32 cellular contexts compared by ENCODE assay signal in the genomic region with DNA sequence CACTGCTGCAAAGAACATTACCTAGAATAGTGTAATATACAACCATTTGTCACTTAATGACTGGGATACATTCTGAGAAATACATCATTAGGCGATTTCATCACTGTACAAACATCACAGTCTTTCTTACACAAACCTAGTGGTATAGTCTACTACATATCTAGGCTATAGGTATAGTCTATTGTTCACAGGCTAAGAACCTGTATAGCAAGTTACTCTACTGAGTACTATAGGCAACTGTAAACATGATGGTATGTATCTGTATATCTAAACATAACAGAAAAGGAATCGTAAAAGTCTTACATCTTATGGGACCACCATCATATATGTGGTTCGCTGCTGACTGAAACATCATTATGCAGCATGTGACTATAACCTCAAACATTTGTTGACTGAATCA. TPM values are rescaled to one million over a fixed set of nuclear protein-coding genes. Genes with fewer than 3 reads are reported as not detected.
DNase-seq lines count a peak whose midpoint lies in the region; ATAC-seq, FAIRE-seq and TF ChIP-seq lines count a peak whose summit lies in the region.
"Had no signal": no experiment of that assay in that cellular context is flagged by ENCODE, and none has a peak within 500 bp of the region (broad histone marks: within the 10 kb centered on the region; RNA-seq: fewer than 3 reads in every experiment).

No MANE protein-coding gene starts in this region.

- H2AK5ac ChIP-seq in trophoblast cell (ENCODE audit: low read length): no peak overlapping the region

- peaks cover 29% of the 10 kb centered on the region for H3K36me3 Mint-ChIP-seq in HFFc6 (ENCODE audit: low read depth)

- H3K79me1 ChIP-seq in trophoblast cell (ENCODE audit: low read length): peaks cover 3% of the 10 kb centered on the region

- peak overlapping the region; percentile 5 for H3K27ac Mint-ChIP-seq in HFFc6
- H3K27ac Mint-ChIP-seq: H9 had no signal

- no peak overlapping the region for H3K18ac ChIP-seq in trophoblast cell (ENCODE audit: low read length)

- no peak for TF ChIP-seq EP300 in GM12878 (IDR thresholded peaks at IDR 0.05; ENCODE audit: borderline replicate concordance in 1 of 2, control insufficient read depth in 1 of 2, low read depth in 2 of 2, low read length in 2 of 2)

- SMC1A ChIA-PET in GM12878 (lab: Charles Lee; ENCODE audit: uncharacterized antibody, unreplicated experiment): interaction anchor here (1.3 kb wide), 1 partner anchor 17 kb away, joined by 6 read pairs; no protein-coding TSS in a partner anchor

- 96% methylated on average over 3 of the region's 3 CpGs for WGBS in GM12878 (ENCODE audit: insufficient coverage, insufficient replicate concordance, low lambda C conversion rate, missing lambda C conversion rate)
- WGBS in trophoblast cell (ENCODE audit: extremely low coverage, insufficient coverage, insufficient read length): no CpG with 5 or more reads among the region's 3 CpGs

- H3K9me3 ChIP-seq in GM12878 (replicated peaks; ENCODE audit: control insufficient read depth, insufficient read depth, low read length): no peaks in the 10 kb centered on the region
- H3K9me3 ChIP-seq in trophoblast cell (ENCODE audit: insufficient read depth, low read depth, low read length): no peaks in the 10 kb centered on the region
- H3K9me3 ChIP-seq: esophagus squamous epithelium, gastrocnemius medialis, spleen had no signal

- H3K4me3 ChIP-seq in GM12878: no peak overlapping the region
- H3K4me3 ChIP-seq in trophoblast cell (ENCODE audit: low read depth, low read length): no peak overlapping the region
- H3K4me3 ChIP-seq: coronary artery, esophagus squamous epithelium, gastrocnemius medialis, hepatocyte, spleen had no signal

- H3K9me3 Mint-ChIP-seq in HFFc6: no peaks in the 10 kb centered on the region
- H3K9me3 Mint-ChIP-seq: activated CD4-positive, alpha-beta T cell treated with anti-CD3 and anti-CD28 coated beads, Interleukin-2, amount 10 ng/mL, durations not matched to agents 24 days and 14 days; CD14-positive monocyte; H9; neural crest cell had no signal

- H3K23ac ChIP-seq in trophoblast cell (ENCODE audit: low read length): no peak overlapping the region

- H3K4me1 ChIP-seq in GM12878 (ENCODE audit: control insufficient read depth, insufficient read depth, low read length) (peaks cover 20% of the 10 kb centered on the region), trophoblast cell (ENCODE audit: control insufficient read depth in 1 of 2, insufficient read depth in 2 of 2, low read length in 2 of 2) (peaks cover 7 to 8% of the 10 kb centered on the region in 2 experiments)

- no peak overlapping the region for H2BK120ac ChIP-seq in trophoblast cell (ENCODE audit: insufficient read depth, low read length, poor library complexity)

- H4K20me1 ChIP-seq in GM12878 (ENCODE audit: control insufficient read depth, insufficient read depth): no peaks in the 10 kb centered on the region; the same call in 1 of the 2 replicates

- H3K4me2 ChIP-seq in GM12878 (ENCODE audit: control insufficient read depth, insufficient read depth) (no peak overlapping the region; the same call in 1 of the 2 replicates), trophoblast cell (ENCODE audit: low read length) (no peak overlapping the region)
- H3K4me2 ChIP-seq: hepatocyte, KMS-11 had no signal

- H2AFZ ChIP-seq in GM12878 (ENCODE audit: control insufficient read depth, low read depth, low read length): no peak overlapping the region
- H2AFZ ChIP-seq in trophoblast cell (ENCODE audit: insufficient read depth, low read length, poor library complexity): no peak overlapping the region
- H2AFZ ChIP-seq: hepatocyte had no signal

- no peaks in the 10 kb centered on the region for H3K27me3 Mint-ChIP-seq in HFFc6 (ENCODE audit: insufficient read depth)
- H3K27me3 Mint-ChIP-seq: activated CD4-positive, alpha-beta T cell treated with anti-CD3 and anti-CD28 coated beads, Interleukin-2, amount 10 ng/mL, durations not matched to agents 24 days and 14 days had no signal

- H3K9ac ChIP-seq in GM12878 (ENCODE audit: control insufficient read depth, insufficient read depth, low read length): no peak overlapping the region
- H3K9ac ChIP-seq in trophoblast cell (ENCODE audit: low read length): no peak overlapping the region
- H3K9ac ChIP-seq: KMS-11 had no signal

- intact Hi-C loops in GM12878 (cut with micrococcal nuclease; ENCODE audit: unreplicated experiment): no loop called here

- CTCF ChIA-PET in GM12878 (lab: Yijun Ruan, JAX): interaction anchor here (1.5 kb wide), 1 partner anchor 11 kb away, joined by 4 read pairs; no protein-coding TSS in a partner anchor

- H4K91ac ChIP-seq in trophoblast cell (ENCODE audit: low read depth, low read length): no peak overlapping the region

- no peak overlapping the region for H3K27ac ChIP-seq in GM12878 (ENCODE audit: control insufficient read depth, insufficient read depth)
- peak overlapping the region; percentile 19 for H3K27ac ChIP-seq in trophoblast cell (ENCODE audit: low read depth, low read length)
- H3K27ac ChIP-seq: 22Rv1, coronary artery, esophagus squamous epithelium, gastrocnemius medialis, hepatocyte, KMS-11, spleen had no signal

- RAD21 ChIA-PET in GM12878 (lab: Charles Lee; ENCODE audit: unreplicated experiment): no interaction called here

- no peak overlapping the region for H2BK5ac ChIP-seq in trophoblast cell (ENCODE audit: low read depth, low read length, poor library complexity)

- no peak for TF ChIP-seq POLR2A in GM12878 (IDR thresholded peaks at IDR 0.05; ENCODE audit: low read depth, low read length)

- H3K27me3 ChIP-seq in GM12878 (replicated peaks in 1 of 2; ENCODE audit: control insufficient read depth in 2 of 2, insufficient read depth in 2 of 2, low read length in 1 of 2) (no peaks in the 10 kb centered on the region), trophoblast cell (ENCODE audit: insufficient read depth, low read length) (no peaks in the 10 kb centered on the region)
- H3K27me3 ChIP-seq: esophagus squamous epithelium, gastrocnemius medialis, hepatocyte, spleen had no signal

- TF ChIP-seq CTCF in HFFc6 (IDR thresholded peaks at IDR 0.05): no peak
- no peak for TF ChIP-seq CTCF in GM12878 (IDR thresholded peaks at IDR 0.05 in 2 of 3, conservative IDR thresholded peaks at IDR 0.05 in 1 of 3; ENCODE audit: control insufficient read depth in 2 of 3, extremely low read depth in 1 of 3, insufficient read depth in 1 of 3, low read depth in 3 of 3, low read length in 3 of 3)

- no TSS peak for BruUV-seq in GM12878 (replicated peaks; lab: Mats Ljungman, UMichigan)

- H2BK12ac ChIP-seq in trophoblast cell (ENCODE audit: low read length): no peak overlapping the region

- no peak for FAIRE-seq in GM12878 (lab: Jason Lieb, UNC)

- peaks cover 88% of the 10 kb centered on the region for H3K4me1 Mint-ChIP-seq in HFFc6 (ENCODE audit: low read depth)

- POLR2A ChIA-PET in GM12878 (lab: Charles Lee): interaction anchor here (1.3 to 1.4 kb wide), 2 partner anchors 14 to 19 kb away, joined by 3 to 6 read pairs; no protein-coding TSS in a partner anchor

- H4K8ac ChIP-seq in trophoblast cell (ENCODE audit: low read depth, low read length): no peak overlapping the region

- no peak for TF ChIP-seq RAD21 in GM12878 (IDR thresholded peaks at IDR 0.05; ENCODE audit: insufficient read depth, low read depth, low read length)

- no peak overlapping the region for H4K12ac ChIP-seq in trophoblast cell (ENCODE audit: low read depth, low read length)

- peak overlapping the region; percentile 86 for H3K4ac ChIP-seq in trophoblast cell (ENCODE audit: low read depth, low read length)

- ATAC-seq in GM12878 (peak; percentile 7), GM21529 (IDR thresholded peaks at IDR 0.05; ENCODE audit: unreplicated experiment) (no peak)
- ATAC-seq: gastrocnemius medialis, right cardiac atrium, SK-N-SH treated with all-trans-retinoic acid at 6 μM for 48 hours had no signal

- H3K79me2 ChIP-seq in GM12878 (ENCODE audit: control insufficient read depth, insufficient read depth, low read length) (peaks cover 98% of the 10 kb centered on the region), trophoblast cell (ENCODE audit: control insufficient read depth, insufficient read depth, low read length, poor library complexity) (peaks cover 17% of the 10 kb centered on the region)

- H3K36me3 ChIP-seq in GM12878 (ENCODE audit: control insufficient read depth in 2 of 2, insufficient read depth in 2 of 2, low read length in 1 of 2) (peaks cover 0 to 4% of the 10 kb centered on the region in 2 experiments; a peak in 1 of 4 replicates), trophoblast cell (ENCODE audit: control insufficient read depth in 1 of 2, insufficient read depth in 2 of 2, low read length in 2 of 2) (peaks cover 0 to 4% of the 10 kb centered on the region in 2 experiments)
- H3K36me3 ChIP-seq: esophagus squamous epithelium, gastrocnemius medialis had no signal

- peak overlapping the region; percentile 37 for H3K4me3 Mint-ChIP-seq in HFFc6
- H3K4me3 Mint-ChIP-seq: activated CD4-positive, alpha-beta T cell treated with anti-CD3 and anti-CD28 coated beads, Interleukin-2, amount 10 ng/mL, durations not matched to agents 24 days and 14 days; H9; neural crest cell had no signal

- peak; percentile 64 for DNase-seq in NCI-H510A treated with DMSO at 0.1 percent for 48 hours (lab: John Stamatoyannopoulos, UW)
- DNase-seq in NCI-H510A (lab: John Stamatoyannopoulos, UW): no peak
- no peak for DNase-seq in HFFc6
- no peak for DNase-seq in GM12878 (ENCODE audit: low read depth, low spot score)
- peak; percentile 65 to 90 for DNase-seq in trophoblast cell
- no peak for DNase-seq in GOT3 (lab: John Stamatoyannopoulos, UW)
- no peak for DNase-seq in T-helper 1 cell
- DNase-seq: activated CD4-positive, alpha-beta T cell treated with anti-CD3 and anti-CD28 coated beads, Interleukin-2, amount 10 ng/mL, durations not matched to agents 24 days and 14 days; activated naive CD4-positive, alpha-beta T cell treated with Interleukin-2 at 50 U/mL for 16 hours; activated T-cell treated with anti-CD3 and anti-CD28 coated beads, Interleukin-2, amount 50 U/mL, for 1 hour; Calu3; effector memory CD4-positive, alpha-beta T cell; esophagus squamous epithelium; gastrocnemius medialis; H9; NCI-H1417 treated with DMSO at 0.1 percent for 48 hours; NCI-H2081 treated with DMSO at 0.1 percent for 48 hours; NCI-H345; NCI-H82; posterior cingulate gyrus; right cardiac atrium; spleen; stimulated activated CD4-positive, alpha-beta T cell treated with anti-CD3 and anti-CD28 coated beads, Interleukin-2, amount 100 ng/mL, for 48 hours; substantia nigra had no signal

- in situ Hi-C loops in GM12878 (cut with MboI): no loop called here

- no peak overlapping the region for H3K14ac ChIP-seq in trophoblast cell (ENCODE audit: low read length)

RNA-seq across cellular contexts. Expression of gene SP3, which starts 21.4 kb away (rescaled TPM):
- 10 to 100 TPM; 45.0 to 63.7 (median 52.1) TPM for total RNA-seq in HFFc6 (2021; fragmentation: NEBNext Ultra II Directional; extraction: Animal tissue kit (Norgen Biotek cat#: 25700))
- 171 and 179 TPM in 2 replicates for total RNA-seq in GM12878 (2013; cell fraction: nucleolus; rRNA removed)
- total RNA-seq in GM12878 (2014; rRNA removed) (81.8 and 82.6 TPM in 2 replicates), GM12878 (2014; rRNA removed; fragmentation: Illumina TruSeq; extraction: Trizol) (85.2 and 87.6 TPM in 2 replicates), GM12878 (2021) (70.7 and 74.8 TPM in 2 replicates)
- 17.5 TPM for polyA plus RNA-seq in GM12878 (2011; ENCODE audit: low read depth)
- polyA plus RNA-seq in GM12878 (2011; rRNA removed) (71.0 and 94.6 TPM in 2 replicates), GM12878 (2014; fragmentation: Illumina TruSeq; extraction: Trizol) (62.3 and 80.9 TPM in 2 replicates), GM12878 (2014; fragmentation: Nextera tagmentation; extraction: Ambion mirVana) (10 to 100 TPM in 1 of 2 experiments, 1 to 10 TPM in 1; 9.9 to 12.2 TPM), GM12878 (2014; rRNA removed) (42.4 TPM in 2 replicates), GM12878 (2016; fragmentation: Nextera tagmentation; extraction: Ambion mirVana) (10 to 100 TPM; 35.8 to 36.2 TPM)
- 31.1 and 34.6 TPM in 2 replicates for polyA plus RNA-seq in GM12878 (2011; cell fraction: cytosol; rRNA removed)
- 36.5 and 43.8 TPM in 2 replicates for polyA plus RNA-seq in GM12878 (2011; cell fraction: nucleus; rRNA removed)
- polyA plus RNA-seq in GM12878 (2012): 19.5 and 25.2 TPM in 2 replicates
- 114 and 144 TPM in 2 replicates for polyA minus RNA-seq in GM12878 (2011; rRNA and poly(A)+ RNA removed)
- polyA minus RNA-seq in GM12878 (2011; cell fraction: cytosol; rRNA and poly(A)+ RNA removed): 35.6 and 37.4 TPM in 2 replicates
- 87.9 and 121 TPM in 2 replicates for polyA minus RNA-seq in GM12878 (2011; cell fraction: nucleus; rRNA and poly(A)+ RNA removed)
- polyA plus RNA-seq in trophoblast cell (2013): 65.0 and 66.3 TPM in 2 replicates

Comparison
In these comparisons a context has a peak if more than half of its experiments do, and no peak if none do; other contexts are left out.
1. DNase-seq: peak in NCI-H510A treated with DMSO at 0.1 percent for 48 hours (single experiment) and trophoblast cell (2 of 2); none in NCI-H510A (single experiment), HFFc6 (single experiment), GM12878 (single experiment), GOT3 (single experiment) and T-helper 1 cell (0 of 5).